ENCODE assay signal across 9 cellular contexts in genomic region chr1:12067900-12068821, GRCh38. TPM values are rescaled to one million over a fixed set of nuclear protein-coding genes. Genes with fewer than 3 reads are reported as not detected.
DNase-seq lines count a peak whose midpoint lies in the region; ATAC-seq, FAIRE-seq and TF ChIP-seq lines count a peak whose summit lies in the region.
"Had no signal": no experiment of that assay in that cellular context is flagged by ENCODE, and none has a peak within 500 bp of the region (broad histone marks: within the 10 kb centered on the region; RNA-seq: fewer than 3 reads in every experiment).

No MANE protein-coding gene starts in this region.

- H3K4me1 ChIP-seq in astrocyte (ENCODE audit: insufficient read depth, low read length), result peaks cover 14% of the 10 kb centered on the region
- H3K4me1 ChIP-seq: pancreas had no signal

- no peak for FAIRE-seq in astrocyte (lab: Jason Lieb, UNC)
- FAIRE-seq: pancreas had no signal

- H4K20me1 ChIP-seq in astrocyte (ENCODE audit: insufficient read depth, low read length), result no peaks in the 10 kb centered on the region

- H3K4me3 Mint-ChIP-seq in astrocyte (ENCODE audit: unreplicated experiment) (no peak overlapping the region), osteocyte (ENCODE audit: unreplicated experiment) (peak overlapping the region; percentile 22)

- H3K36me3 Mint-ChIP-seq in astrocyte (ENCODE audit: low read depth, unreplicated experiment) (peaks cover 1% of the 10 kb centered on the region), osteocyte (ENCODE audit: unreplicated experiment) (no peaks in the 10 kb centered on the region)

- H3K4me2 ChIP-seq in astrocyte (ENCODE audit: low read length), result peak overlapping the region; percentile 75

- DNase-seq in astrocyte (ENCODE audit: low read depth), result peak; percentile 80
- no peak for DNase-seq in osteocyte (ENCODE audit: extremely low spot score, unreplicated experiment)
- DNase-seq in SKM-1 (lab: John Stamatoyannopoulos, UW; ENCODE audit: unreplicated experiment), result no peak
- DNase-seq in HK-2 (ENCODE audit: unreplicated experiment), result no peak
- DNase-seq in NCI-H146 treated with DMSO at 0.1 percent for 48 hours (lab: John Stamatoyannopoulos, UW; ENCODE audit: unreplicated experiment), result no peak
- DNase-seq: pancreas had no signal

- H3K4me1 Mint-ChIP-seq in astrocyte (ENCODE audit: low read depth, unreplicated experiment), result peaks cover 21% of the 10 kb centered on the region
- peaks cover 23% of the 10 kb centered on the region for H3K4me1 Mint-ChIP-seq in osteocyte (ENCODE audit: unreplicated experiment)

- peak overlapping the region; percentile 59 for H3K9ac ChIP-seq in astrocyte (ENCODE audit: low read length)

- H3K27me3 Mint-ChIP-seq in astrocyte (ENCODE audit: low read depth, unreplicated experiment) (peaks cover 18% of the 10 kb centered on the region), osteocyte (ENCODE audit: unreplicated experiment) (peaks cover 27% of the 10 kb centered on the region)

- ATAC-seq in GM18505 (IDR thresholded peaks at IDR 0.05; ENCODE audit: unreplicated experiment), result no peak
- ATAC-seq in HG03439 (IDR thresholded peaks at IDR 0.05; ENCODE audit: unreplicated experiment), result peak; percentile 35
- no peak for ATAC-seq in GM21528 (IDR thresholded peaks at IDR 0.05; ENCODE audit: low FRiP score, unreplicated experiment)

- peak overlapping the region; percentile 21 for H3K27ac ChIP-seq in astrocyte (ENCODE audit: low read depth, low read length)
- H3K27ac ChIP-seq: pancreas had no signal

- H3K27ac Mint-ChIP-seq in astrocyte (ENCODE audit: unreplicated experiment) (peak overlapping the region; percentile 92), osteocyte (ENCODE audit: unreplicated experiment) (peak overlapping the region; percentile 41)

- no peak overlapping the region for H3K4me3 ChIP-seq in astrocyte (ENCODE audit: insufficient read depth, low read depth, low read length)
- H3K4me3 ChIP-seq: pancreas had no signal

- peaks cover 33% of the 10 kb centered on the region for H3K27me3 ChIP-seq in astrocyte (ENCODE audit: insufficient read depth, low read length)

- TF ChIP-seq POLR2A in GM18505 (IDR thresholded peaks at IDR 0.05; ENCODE audit: borderline replicate concordance, extremely low read depth, insufficient read depth, insufficient read length), result peak; percentile 47

- no peaks in the 10 kb centered on the region for H3K36me3 ChIP-seq in astrocyte (ENCODE audit: insufficient read depth, low read length)
- H3K36me3 ChIP-seq: pancreas had no signal

- no peaks in the 10 kb centered on the region for H3K79me2 ChIP-seq in astrocyte (ENCODE audit: insufficient read depth, low read length)

- H3K9me3 ChIP-seq in astrocyte (ENCODE audit: insufficient read depth, low read depth, low read length), result no peaks in the 10 kb centered on the region
- H3K9me3 ChIP-seq: pancreas had no signal

- TF ChIP-seq CTCF in astrocyte (IDR thresholded peaks at IDR 0.05; ENCODE audit: insufficient read depth, low read depth, low read length) (no peak), osteocyte (IDR thresholded peaks at IDR 0.05) (no peak)

- H2AFZ ChIP-seq in astrocyte (ENCODE audit: low read depth, low read length), result peak overlapping the region; percentile 62

- H3K9me3 Mint-ChIP-seq in astrocyte (ENCODE audit: unreplicated experiment) (no peaks in the 10 kb centered on the region), osteocyte (ENCODE audit: unreplicated experiment) (no peaks in the 10 kb centered on the region)

RNA-seq across cellular contexts. Expression of gene TNFRSF8, which starts 5.1 kb away (rescaled TPM):
- total RNA-seq in astrocyte (0.16 and 0.22 TPM in 2 replicates), osteocyte (not detected in 2 replicates)

RNA-seq across cellular contexts. Expression of gene MIIP, which starts 48.9 kb away (rescaled TPM):
- total RNA-seq in astrocyte (29.1 and 33.8 TPM in 2 replicates), osteocyte (19.8 and 24.0 TPM in 2 replicates)
